In genomic region chr5:180201051-180201987, GRCh38 we compare ENCODE assay signal across 8 cellular contexts. TPM values are rescaled to one million over a fixed set of nuclear protein-coding genes. Genes with fewer than 3 reads are reported as not detected.
A peak's percentile ranks its signal among the peaks of the same experiment; 100 is the strongest.
DNase-seq lines count a peak whose midpoint lies in the region; ATAC-seq and TF ChIP-seq lines count a peak whose summit lies in the region.

No MANE protein-coding gene starts in this region.

- TF ChIP-seq POLR2A in sigmoid colon (IDR thresholded peaks at IDR 0.05), result no peak

- no peak overlapping the region for H3K9ac ChIP-seq in SK-N-MC (ENCODE audit: insufficient read length)

- no peak overlapping the region for H3K27ac ChIP-seq in SK-N-MC
- no peak overlapping the region for H3K27ac ChIP-seq in sigmoid colon

- DNase-seq in Daoy (ENCODE audit: low read depth), result peak; percentile 51
- DNase-seq in HuH-7 (ENCODE audit: low spot score), result peak; percentile 81
- DNase-seq in SK-N-MC (ENCODE audit: low read depth, low spot score), result peak; percentile 8
- peak; percentile 72 for DNase-seq in islet precursor cell
- DNase-seq in sigmoid colon, result no peak
- no peak for DNase-seq in amniotic stem cell (lab: John Stamatoyannopoulos, UW)

- no peak for TF ChIP-seq CTCF in sigmoid colon (IDR thresholded peaks at IDR 0.05)

- H3K4me3 ChIP-seq in SK-N-MC (no peak overlapping the region), sigmoid colon (no peak overlapping the region)

- no peaks in the 10 kb centered on the region for H3K4me1 ChIP-seq in sigmoid colon

- no peaks in the 10 kb centered on the region for H3K9me3 ChIP-seq in SK-N-MC (ENCODE audit: low read depth, low read length)
- no peaks in the 10 kb centered on the region for H3K9me3 ChIP-seq in sigmoid colon

- no peak for TF ChIP-seq EP300 in sigmoid colon (IDR thresholded peaks at IDR 0.05)

- intact Hi-C loops in sigmoid colon (cut with DNase I), result no loop called here

- H3K27me3 ChIP-seq in sigmoid colon, result peaks cover 0 to 11% (median 0%) of the 10 kb centered on the region in 3 donors

- H3K36me3 ChIP-seq in SK-N-MC (ENCODE audit: insufficient read depth, low read length) (no peaks in the 10 kb centered on the region), sigmoid colon (no peaks in the 10 kb centered on the region)

- 68 to 82% methylated on average over 23 of the region's 23 CpGs for WGBS in sigmoid colon, 2 donors

- ATAC-seq in HG02763 (IDR thresholded peaks at IDR 0.05; ENCODE audit: unreplicated experiment) (no peak), HG02678 (IDR thresholded peaks at IDR 0.05; ENCODE audit: unreplicated experiment) (no peak)

RNA-seq across cellular contexts. Expression of gene RASGEF1C, which starts 7.7 kb away (rescaled TPM):
- total RNA-seq in Daoy (2014; rRNA removed; shearing (Covaris generic)), result 0.40 TPM in 1 of 2 replicates, not detected in the other
- 1 to 10 TPM in 3 of 4 donors, under 1 TPM in 1; 0.66 to 4.2 (median 1.5) TPM for total RNA-seq in sigmoid colon
- polyA plus RNA-seq in sigmoid colon, result under 1 TPM in 1 of 3 donors, not detected in 2; 0.35 TPM

Comparison
In these comparisons a context has a peak if more than half of its experiments do, and no peak if none do; other contexts are left out.
1. DNase-seq: peak in Daoy (single experiment), HuH-7 (single experiment), SK-N-MC (single experiment) and islet precursor cell (single experiment); none in sigmoid colon (single experiment) and amniotic stem cell (single experiment).